26 cellular contexts compared by ENCODE assay signal in genomic region chr5:74530316-74530917, GRCh38.
"Had no signal": no experiment of that assay in that cellular context is flagged by ENCODE, and none has a peak within 500 bp of the region (broad histone marks: within the 10 kb centered on the region; RNA-seq: fewer than 3 reads in every experiment).

No MANE protein-coding gene starts in this region.

- H3K27ac Mint-ChIP-seq: activated naive CD4-positive, alpha-beta T cell treated with anti-CD3 and anti-CD28 coated beads for 36 hours; activated naive CD8-positive, alpha-beta T cell treated with anti-CD3 and anti-CD28 coated beads for 36 hours; natural killer cell treated with Interleukin-12 subunit alpha and Interleukin-12 subunit beta and Interleukin-15 and Interleukin-18, amount 100 ng/mL, for 72 hours; T-helper 1 cell treated with Interleukin-12 subunit alpha and Interleukin-12 subunit beta and Interleukin-4 antibody, amounts not matched to agents 30 μg/mL and 1 μg/mL, for 36 hours had no signal

- H3K27me3 ChIP-seq: esophagus squamous epithelium, spleen had no signal

- H3K4me3 ChIP-seq: esophagus squamous epithelium, left ventricle myocardium inferior, lung, mucosa of descending colon, spleen, thoracic aorta had no signal

- H3K4me1 Mint-ChIP-seq: activated naive CD8-positive, alpha-beta T cell treated with anti-CD3 and anti-CD28 coated beads for 36 hours; central memory CD8-positive, alpha-beta T cell had no signal

- ATAC-seq: mucosa of descending colon; natural killer cell treated with Interleukin-12 subunit alpha and Interleukin-12 subunit beta and Interleukin-15 and Interleukin-18, amount 100 ng/mL, for 72 hours; right cardiac atrium had no signal

- H3K36me3 ChIP-seq: esophagus squamous epithelium, left ventricle myocardium inferior, spleen, thoracic aorta had no signal

- DNase-seq: activated CD4-positive, alpha-beta T cell treated with anti-CD3 and anti-CD28 coated beads for 48 hours; activated CD4-positive, alpha-beta T cell treated with anti-CD3 and anti-CD28 coated beads, Interleukin-2, amount 50 U/mL, for 48 hours; activated CD8-positive, alpha-beta memory T cell treated with anti-CD3 and anti-CD28 coated beads for 24 hours; activated effector memory CD4-positive, alpha-beta T cell treated with Interleukin-2 at 50 U/mL for 16 hours; activated naive CD4-positive, alpha-beta T cell treated with anti-CD3 and anti-CD28 coated beads for 36 hours; activated naive CD8-positive, alpha-beta T cell treated with anti-CD3 and anti-CD28 coated beads for 36 hours; amniotic stem cell; dermis blood vessel endothelial cell; effector CD4-positive, alpha-beta T cell; esophagus squamous epithelium; islet precursor cell; left ventricle myocardium inferior; mucosa of descending colon; posterior cingulate gyrus; right cardiac atrium; spleen; stimulated activated naive CD4-positive, alpha-beta T cell treated with Interleukin-2 at 50 U/mL for 16 hours; T-helper 9 cell; trophoblast cell had no signal

- H3K4me3 Mint-ChIP-seq: activated naive CD4-positive, alpha-beta T cell treated with anti-CD3 and anti-CD28 coated beads for 36 hours; activated naive CD8-positive, alpha-beta T cell treated with anti-CD3 and anti-CD28 coated beads for 36 hours; central memory CD8-positive, alpha-beta T cell; natural killer cell treated with Interleukin-12 subunit alpha and Interleukin-12 subunit beta and Interleukin-15 and Interleukin-18, amount 100 ng/mL, for 72 hours; T-helper 1 cell treated with Interleukin-12 subunit alpha and Interleukin-12 subunit beta and Interleukin-4 antibody, amounts not matched to agents 30 μg/mL and 1 μg/mL, for 36 hours had no signal

- H3K27ac ChIP-seq: epithelial cell of prostate, esophagus squamous epithelium, left ventricle myocardium inferior, spleen, thoracic aorta, VCaP had no signal

- H3K27me3 Mint-ChIP-seq: central memory CD8-positive, alpha-beta T cell had no signal

- H3K4me1 ChIP-seq: esophagus squamous epithelium, left ventricle myocardium inferior, spleen had no signal
